ENCODE assay signal across 8 cellular contexts in the genomic region with DNA sequence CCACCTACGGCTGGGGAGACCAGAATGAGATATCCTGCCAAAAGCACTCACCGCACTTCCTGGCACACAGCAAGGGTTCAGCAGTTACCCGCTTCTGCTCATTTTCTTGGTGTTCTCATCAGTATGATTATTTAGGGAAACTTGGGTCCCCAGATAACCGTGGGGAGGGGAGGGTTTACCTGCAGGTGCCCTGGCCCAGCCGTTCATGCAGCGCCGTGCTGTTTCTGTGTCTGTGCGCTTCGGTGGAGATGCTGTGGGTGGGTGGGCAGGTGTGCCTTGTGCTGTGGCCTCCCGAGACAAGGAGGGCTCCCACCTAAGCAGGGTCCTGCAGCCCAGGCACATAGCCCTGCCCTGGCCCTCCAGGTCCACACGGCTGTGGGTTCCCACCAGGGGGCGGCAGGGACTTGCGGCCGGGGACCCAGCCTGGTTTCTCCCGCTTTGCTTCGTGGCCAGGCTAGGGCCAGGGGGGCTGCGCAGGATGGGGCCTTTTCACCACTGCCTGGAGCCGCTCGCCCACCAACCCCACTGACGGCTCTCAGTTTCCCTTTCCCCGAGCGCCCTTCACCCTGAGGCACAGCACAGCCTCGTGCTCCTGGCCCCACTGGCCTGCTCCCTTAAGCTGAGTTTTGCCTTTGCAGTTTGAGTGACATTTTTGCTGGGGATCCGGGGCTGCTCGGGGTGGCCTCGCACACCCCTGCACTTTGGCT.
DNase-seq lines count a peak whose midpoint lies in the region; ATAC-seq, FAIRE-seq and TF ChIP-seq lines count a peak whose summit lies in the region.

No MANE protein-coding gene starts in this region.

- peak; percentile 78 for DNase-seq in GM12891 (ENCODE audit: insufficient read length, low spot score)
- DNase-seq in T-helper 9 cell = peak; percentile 70
- peak; percentile 27 for DNase-seq in astrocyte of the spinal cord (ENCODE audit: low read depth, low spot score)
- DNase-seq in islet precursor cell = peak; percentile 82
- DNase-seq in stimulated activated CD4-positive, alpha-beta T cell treated with anti-CD3 and anti-CD28 coated beads, Interleukin-2, amount 100 ng/mL, for 4 hours (ENCODE audit: low read depth) = peak; percentile 60
- no peak for DNase-seq in NOMO-1 treated with DMSO at 0.1 percent for 48 hours (lab: John Stamatoyannopoulos, UW; ENCODE audit: unreplicated experiment)
- DNase-seq in G401 (ENCODE audit: low spot score) = no peak

- no peak overlapping the region for H3K4me3 ChIP-seq in astrocyte of the spinal cord (ENCODE audit: low read depth, low read length)

- peak; percentile 78 for TF ChIP-seq CTCF in astrocyte of the spinal cord (IDR thresholded peaks at IDR 0.05; ENCODE audit: low read depth, low read length)

- ATAC-seq in HG03103 (IDR thresholded peaks at IDR 0.05; ENCODE audit: low read depth, unreplicated experiment) = peak; percentile 67

- peak; percentile 92 for FAIRE-seq in GM12891 (lab: Jason Lieb, UNC)

- in situ Hi-C loops in astrocyte of the spinal cord (cut with HindIII; ENCODE audit: low sequenced_read_pairs) (no loop called here), G401 (cut with HindIII; ENCODE audit: low sequenced_read_pairs) (no loop called here)

- no peak for TF ChIP-seq POLR2A in GM12891 (IDR thresholded peaks at IDR 0.05; ENCODE audit: low read depth, low read length)

TF ChIP-seq in GM12891, 5 proteins besides CTCF, POLR2A, EP300 and RAD21:
- TF ChIP-seq SPI1 (IDR thresholded peaks at IDR 0.05; ENCODE audit: low read depth, low read length) (no peak), TAF1 (IDR thresholded peaks at IDR 0.05; ENCODE audit: low read depth, low read length) (no peak), PAX5 (IDR thresholded peaks at IDR 0.05; ENCODE audit: insufficient read depth, low read length, severe bottlenecking) (no peak), POU2F2 (IDR thresholded peaks at IDR 0.05; ENCODE audit: low read depth, low read length) (no peak), POLR2AphosphoS5 (IDR thresholded peaks at IDR 0.05; ENCODE audit: low read depth, low read length) (no peak)

Comparison
In these comparisons a context has a peak if more than half of its experiments do, and no peak if none do; other contexts are left out.
1. DNase-seq: peak in GM12891 (single experiment), T-helper 9 cell (single experiment), astrocyte of the spinal cord (single experiment), islet precursor cell (single experiment) and stimulated activated CD4-positive, alpha-beta T cell treated with anti-CD3 and anti-CD28 coated beads, Interleukin-2, amount 100 ng/mL, for 4 hours (single experiment); none in NOMO-1 treated with DMSO at 0.1 percent for 48 hours (single experiment) and G401 (single experiment).